Comparison of ENCODE assay signal across 1 cellular context in the genomic region with DNA sequence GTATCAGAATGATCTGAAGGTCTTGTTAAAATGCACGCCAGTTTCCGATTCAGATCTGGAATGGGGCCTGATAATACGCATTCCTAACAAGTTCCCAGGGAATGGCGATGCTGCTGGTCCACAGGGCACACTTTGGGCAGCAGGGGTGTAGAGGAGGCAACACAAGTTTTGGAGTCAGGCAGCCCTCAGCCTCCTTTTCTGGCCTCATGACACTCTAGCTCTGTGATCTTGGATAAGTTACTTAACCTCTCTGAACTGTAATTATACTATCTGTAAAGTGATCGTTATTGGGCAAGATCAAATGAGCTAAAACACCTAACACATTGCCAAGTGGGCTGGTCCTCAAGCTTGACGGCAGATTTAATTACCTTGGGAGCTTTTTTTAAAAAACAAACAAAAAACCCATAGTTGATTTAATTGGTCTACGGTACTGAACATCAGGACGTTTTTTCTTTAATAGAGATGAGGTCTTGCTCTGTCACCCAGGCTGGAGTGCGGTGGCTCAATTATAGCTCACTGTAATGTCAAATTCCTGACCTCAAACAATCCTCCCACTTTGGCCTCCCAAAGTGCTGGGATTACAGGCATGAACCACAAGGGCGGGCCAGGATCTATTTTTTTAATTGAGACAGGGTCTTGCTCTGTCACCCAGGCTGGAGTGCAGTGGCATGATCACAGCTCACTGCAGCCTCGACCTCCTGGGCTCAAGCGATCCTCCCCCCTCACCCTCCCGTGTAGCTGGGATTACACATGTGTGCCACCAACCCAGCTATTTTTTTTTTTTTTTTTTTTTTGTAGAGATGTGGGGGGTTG.
A peak's percentile ranks its signal among the peaks of the same experiment; 100 is the strongest.
TF ChIP-seq lines count a peak whose summit lies in the region.

No MANE protein-coding gene starts in this region.

TF ChIP-seq in HEK293, 187 proteins besides CTCF, POLR2A, EP300 and RAD21:
- TF ChIP-seq ZSCAN16 (tag by site-specific recombination; IDR thresholded peaks at IDR 0.05) (no peak), ZEB2 (tag by site-specific recombination; IDR thresholded peaks at IDR 0.05) (no peak), ZNF555 (tag by site-specific recombination; conservative IDR thresholded peaks at IDR 0.05) (no peak), ZNF768 (tag by site-specific recombination; IDR thresholded peaks at IDR 0.05) (peak; percentile 66; the same call in 1 of the 2 replicates), ZNF404 (tag by site-specific recombination; IDR thresholded peaks at IDR 0.05) (no peak), MEIS1 (CRISPR knock-in tag; IDR thresholded peaks at IDR 0.05; ENCODE audit: borderline replicate concordance) (no peak), ZFP37 (tag by site-specific recombination; IDR thresholded peaks at IDR 0.05) (no peak), ZNF707 (tag by site-specific recombination; IDR thresholded peaks at IDR 0.05) (no peak), AEBP2 (tag by site-specific recombination; IDR thresholded peaks at IDR 0.05; ENCODE audit: borderline replicate concordance) (no peak), BCL11A (tag by site-specific recombination; IDR thresholded peaks at IDR 0.05; ENCODE audit: low read depth) (no peak), GLIS1 (tag by site-specific recombination; IDR thresholded peaks at IDR 0.05) (peak; percentile 69), ZNF423 (tag by site-specific recombination; IDR thresholded peaks at IDR 0.05) (no peak), ZNF155 (tag by site-specific recombination; IDR thresholded peaks at IDR 0.05) (no peak), HIC1 (tag by site-specific recombination; IDR thresholded peaks at IDR 0.05) (no peak), KLF8 (tag by site-specific recombination; IDR thresholded peaks at IDR 0.05) (no peak), GLI4 (tag by site-specific recombination; IDR thresholded peaks at IDR 0.05) (no peak), ZNF248 (tag by site-specific recombination; IDR thresholded peaks at IDR 0.05) (no peak), TRIM28 (IDR thresholded peaks at IDR 0.05; ENCODE audit: borderline replicate concordance, low read length) (no peak), KLF7 (tag by site-specific recombination; IDR thresholded peaks at IDR 0.05; ENCODE audit: borderline replicate concordance) (no peak), ZNF658 (tag by site-specific recombination; IDR thresholded peaks at IDR 0.05) (no peak), WT1 (tag by site-specific recombination; IDR thresholded peaks at IDR 0.05) (peak; percentile 45; the same call in 1 of the 2 replicates), ZNF571 (tag by site-specific recombination; IDR thresholded peaks at IDR 0.05) (no peak), ZNF510 (tag by site-specific recombination; IDR thresholded peaks at IDR 0.05; ENCODE audit: insufficient replicate concordance) (no peak), TCF7L2 (IDR thresholded peaks at IDR 0.05; ENCODE audit: borderline replicate concordance, low read depth, low read length) (no peak), SP7 (tag by site-specific recombination; IDR thresholded peaks at IDR 0.05) (peak; percentile 49; the same call in 1 of the 2 replicates), ZSCAN4 (tag by site-specific recombination; IDR thresholded peaks at IDR 0.05) (no peak), ZBTB20 (tag by site-specific recombination; IDR thresholded peaks at IDR 0.05) (no peak), SP2 (tag by site-specific recombination; IDR thresholded peaks at IDR 0.05) (no peak), ZNF350 (tag by site-specific recombination; IDR thresholded peaks at IDR 0.05) (no peak), ZNF610 (tag by site-specific recombination; IDR thresholded peaks at IDR 0.05; ENCODE audit: borderline replicate concordance) (no peak), ZFHX2 (tag by site-specific recombination; conservative IDR thresholded peaks at IDR 0.05) (0 out of 2 replicates have a peak, but pooled peaks have one; percentile 5)
- TF ChIP-seq, protein P1, sequence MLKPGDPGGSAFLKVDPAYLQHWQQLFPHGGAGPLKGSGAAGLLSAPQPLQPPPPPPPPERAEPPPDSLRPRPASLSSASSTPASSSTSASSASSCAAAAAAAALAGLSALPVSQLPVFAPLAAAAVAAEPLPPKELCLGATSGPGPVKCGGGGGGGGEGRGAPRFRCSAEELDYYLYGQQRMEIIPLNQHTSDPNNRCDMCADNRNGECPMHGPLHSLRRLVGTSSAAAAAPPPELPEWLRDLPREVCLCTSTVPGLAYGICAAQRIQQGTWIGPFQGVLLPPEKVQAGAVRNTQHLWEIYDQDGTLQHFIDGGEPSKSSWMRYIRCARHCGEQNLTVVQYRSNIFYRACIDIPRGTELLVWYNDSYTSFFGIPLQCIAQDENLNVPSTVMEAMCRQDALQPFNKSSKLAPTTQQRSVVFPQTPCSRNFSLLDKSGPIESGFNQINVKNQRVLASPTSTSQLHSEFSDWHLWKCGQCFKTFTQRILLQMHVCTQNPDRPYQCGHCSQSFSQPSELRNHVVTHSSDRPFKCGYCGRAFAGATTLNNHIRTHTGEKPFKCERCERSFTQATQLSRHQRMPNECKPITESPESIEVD (tag by site-specific recombination; IDR thresholded peaks at IDR 0.05) = no peak
- TF ChIP-seq, protein P2, sequence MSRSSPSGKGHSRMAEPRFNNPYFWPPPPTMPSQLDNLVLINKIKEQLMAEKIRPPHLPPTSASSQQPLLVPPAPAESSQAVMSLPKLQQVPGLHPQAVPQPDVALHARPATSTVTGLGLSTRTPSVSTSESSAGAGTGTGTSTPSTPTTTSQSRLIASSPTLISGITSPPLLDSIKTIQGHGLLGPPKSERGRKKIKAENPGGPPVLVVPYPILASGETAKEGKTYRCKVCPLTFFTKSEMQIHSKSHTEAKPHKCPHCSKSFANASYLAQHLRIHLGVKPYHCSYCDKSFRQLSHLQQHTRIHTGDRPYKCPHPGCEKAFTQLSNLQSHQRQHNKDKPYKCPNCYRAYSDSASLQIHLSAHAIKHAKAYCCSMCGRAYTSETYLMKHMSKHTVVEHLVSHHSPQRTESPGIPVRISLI (tag by site-specific recombination; IDR thresholded peaks at IDR 0.05) = no peak
- TF ChIP-seq, protein P3, sequence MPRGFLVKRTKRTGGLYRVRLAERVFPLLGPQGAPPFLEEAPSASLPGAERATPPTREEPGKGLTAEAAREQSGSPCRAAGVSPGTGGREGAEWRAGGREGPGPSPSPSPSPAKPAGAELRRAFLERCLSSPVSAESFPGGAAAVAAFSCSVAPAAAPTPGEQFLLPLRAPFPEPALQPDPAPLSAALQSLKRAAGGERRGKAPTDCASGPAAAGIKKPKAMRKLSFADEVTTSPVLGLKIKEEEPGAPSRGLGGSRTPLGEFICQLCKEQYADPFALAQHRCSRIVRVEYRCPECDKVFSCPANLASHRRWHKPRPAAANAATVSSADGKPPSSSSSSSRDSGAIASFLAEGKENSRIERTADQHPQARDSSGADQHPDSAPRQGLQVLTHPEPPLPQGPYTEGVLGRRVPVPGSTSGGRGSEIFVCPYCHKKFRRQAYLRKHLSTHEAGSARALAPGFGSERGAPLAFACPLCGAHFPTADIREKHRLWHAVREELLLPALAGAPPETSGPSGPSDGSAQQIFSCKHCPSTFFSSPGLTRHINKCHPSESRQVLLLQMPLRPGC (tag by site-specific recombination; IDR thresholded peaks at IDR 0.05) = no peak
- TF ChIP-seq, protein P4, sequence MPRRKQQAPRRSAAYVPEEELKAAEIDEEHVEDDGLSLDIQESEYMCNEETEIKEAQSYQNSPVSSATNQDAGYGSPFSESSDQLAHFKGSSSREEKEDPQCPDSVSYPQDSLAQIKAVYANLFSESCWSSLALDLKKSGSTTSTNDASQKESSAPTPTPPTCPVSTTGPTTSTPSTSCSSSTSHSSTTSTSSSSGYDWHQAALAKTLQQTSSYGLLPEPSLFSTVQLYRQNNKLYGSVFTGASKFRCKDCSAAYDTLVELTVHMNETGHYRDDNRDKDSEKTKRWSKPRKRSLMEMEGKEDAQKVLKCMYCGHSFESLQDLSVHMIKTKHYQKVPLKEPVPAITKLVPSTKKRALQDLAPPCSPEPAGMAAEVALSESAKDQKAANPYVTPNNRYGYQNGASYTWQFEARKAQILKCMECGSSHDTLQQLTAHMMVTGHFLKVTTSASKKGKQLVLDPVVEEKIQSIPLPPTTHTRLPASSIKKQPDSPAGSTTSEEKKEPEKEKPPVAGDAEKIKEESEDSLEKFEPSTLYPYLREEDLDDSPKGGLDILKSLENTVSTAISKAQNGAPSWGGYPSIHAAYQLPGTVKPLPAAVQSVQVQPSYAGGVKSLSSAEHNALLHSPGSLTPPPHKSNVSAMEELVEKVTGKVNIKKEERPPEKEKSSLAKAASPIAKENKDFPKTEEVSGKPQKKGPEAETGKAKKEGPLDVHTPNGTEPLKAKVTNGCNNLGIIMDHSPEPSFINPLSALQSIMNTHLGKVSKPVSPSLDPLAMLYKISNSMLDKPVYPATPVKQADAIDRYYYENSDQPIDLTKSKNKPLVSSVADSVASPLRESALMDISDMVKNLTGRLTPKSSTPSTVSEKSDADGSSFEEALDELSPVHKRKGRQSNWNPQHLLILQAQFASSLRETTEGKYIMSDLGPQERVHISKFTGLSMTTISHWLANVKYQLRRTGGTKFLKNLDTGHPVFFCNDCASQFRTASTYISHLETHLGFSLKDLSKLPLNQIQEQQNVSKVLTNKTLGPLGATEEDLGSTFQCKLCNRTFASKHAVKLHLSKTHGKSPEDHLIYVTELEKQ (tag by site-specific recombination; IDR thresholded peaks at IDR 0.05; ENCODE audit: borderline replicate concordance) = no peak
- TF ChIP-seq, protein P5, sequence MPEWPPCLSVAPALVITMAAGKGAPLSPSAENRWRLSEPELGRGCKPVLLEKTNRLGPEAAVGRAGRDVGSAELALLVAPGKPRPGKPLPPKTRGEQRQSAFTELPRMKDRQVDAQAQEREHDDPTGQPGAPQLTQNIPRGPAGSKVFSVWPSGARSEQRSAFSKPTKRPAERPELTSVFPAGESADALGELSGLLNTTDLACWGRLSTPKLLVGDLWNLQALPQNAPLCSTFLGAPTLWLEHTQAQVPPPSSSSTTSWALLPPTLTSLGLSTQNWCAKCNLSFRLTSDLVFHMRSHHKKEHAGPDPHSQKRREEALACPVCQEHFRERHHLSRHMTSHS (tag by site-specific recombination; IDR thresholded peaks at IDR 0.05) = no peak
